ENCODE assay signal across 2 cellular contexts in the genomic region with DNA sequence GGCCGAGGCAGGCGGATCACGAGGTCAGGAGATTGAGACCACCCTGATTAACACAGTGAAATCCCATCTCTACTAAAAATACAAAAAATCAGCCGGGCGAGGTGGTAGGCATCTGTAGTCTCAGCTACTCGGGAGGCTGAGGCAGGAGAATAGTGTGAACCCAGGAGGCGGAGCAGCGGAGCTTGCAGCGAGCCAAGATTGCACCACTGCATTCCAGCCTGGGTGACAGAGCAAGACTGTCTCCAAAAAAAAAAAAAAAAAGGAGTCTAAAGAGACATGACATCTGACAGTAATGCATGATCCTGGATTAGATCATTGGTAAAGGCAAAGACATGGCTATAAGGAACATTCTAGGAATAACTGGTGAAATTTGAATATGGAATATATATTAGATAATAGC. TPM values are rescaled to one million over a fixed set of nuclear protein-coding genes. Genes with fewer than 3 reads are reported as not detected.
"Had no signal": no experiment of that assay in that cellular context is flagged by ENCODE, and none has a peak within 500 bp of the region (broad histone marks: within the 10 kb centered on the region; RNA-seq: fewer than 3 reads in every experiment).

No MANE protein-coding gene starts in this region.

RNA-seq across cellular contexts. Expression of a gene that starts 18.3 kb away (rescaled TPM):
- total RNA-seq: OCI-LY7, PC-9 had no signal
